In genomic region chr2:138059487-138059886, GRCh38 we compare ENCODE assay signal across 19 cellular contexts.
DNase-seq lines count a peak whose midpoint lies in the region; ATAC-seq, FAIRE-seq and TF ChIP-seq lines count a peak whose summit lies in the region.
"Had no signal": no experiment of that assay in that cellular context is flagged by ENCODE, and none has a peak within 500 bp of the region (broad histone marks: within the 10 kb centered on the region; RNA-seq: fewer than 3 reads in every experiment).

No MANE protein-coding gene starts in this region.

- no peak for TF ChIP-seq CTCF in right atrium auricular region (IDR thresholded peaks at IDR 0.05)
- no peak for TF ChIP-seq CTCF in fibroblast of the aortic adventitia (IDR thresholded peaks at IDR 0.05; ENCODE audit: insufficient read depth, low read length)
- no peak for TF ChIP-seq CTCF in thoracic aorta (IDR thresholded peaks at IDR 0.05)
- TF ChIP-seq CTCF in endothelial cell (IDR thresholded peaks at IDR 0.05; ENCODE audit: unreplicated experiment) = no peak
- TF ChIP-seq CTCF in D721Med (IDR thresholded peaks at IDR 0.05; ENCODE audit: insufficient read depth, missing control alignments) = no peak

- no peak overlapping the region for H3K4me3 Mint-ChIP-seq in endothelial cell (ENCODE audit: unreplicated experiment)
- H3K4me3 Mint-ChIP-seq: activated naive CD4-positive, alpha-beta T cell treated with anti-CD3 and anti-CD28 coated beads, Interleukin-2, amount 10 ng/mL, durations not matched to agents 7 days and 5 days; CD4-positive, CD25-positive, alpha-beta regulatory T cell; HFFc6 had no signal

- peaks cover 0 to 6% of the 10 kb centered on the region in 2 donors for H3K4me1 ChIP-seq in right atrium auricular region
- peaks cover 7% of the 10 kb centered on the region in 2 donors for H3K4me1 ChIP-seq in thoracic aorta (ENCODE audit: control insufficient read depth in 1 of 2, low read depth in 2 of 2)
- H3K4me1 ChIP-seq: left lung, testis had no signal

- H3K9me3 ChIP-seq in right atrium auricular region (peaks cover 0 to 3% of the 10 kb centered on the region in 2 donors), thoracic aorta (no peaks in the 10 kb centered on the region)
- H3K9me3 ChIP-seq: body of pancreas, left lung, testis had no signal

- no peak for FAIRE-seq in D721Med (lab: Jason Lieb, UNC)

- H3K27ac ChIP-seq in right atrium auricular region = no peak overlapping the region
- H3K27ac ChIP-seq in thoracic aorta = no peak overlapping the region
- H3K27ac ChIP-seq: body of pancreas, left lung, testis had no signal

- H3K36me3 ChIP-seq in right atrium auricular region (no peaks in the 10 kb centered on the region), thoracic aorta (no peaks in the 10 kb centered on the region)
- H3K36me3 ChIP-seq: left lung had no signal

- H3K36me3 Mint-ChIP-seq in endothelial cell (ENCODE audit: low read depth, unreplicated experiment) = no peaks in the 10 kb centered on the region
- H3K36me3 Mint-ChIP-seq: activated naive CD4-positive, alpha-beta T cell treated with anti-CD3 and anti-CD28 coated beads, Interleukin-2, amount 10 ng/mL, durations not matched to agents 7 days and 5 days; CD4-positive, CD25-positive, alpha-beta regulatory T cell had no signal

- no peaks in the 10 kb centered on the region for H3K27me3 ChIP-seq in right atrium auricular region
- H3K27me3 ChIP-seq in thoracic aorta (replicated peaks; ENCODE audit: insufficient read depth) = no peaks in the 10 kb centered on the region
- H3K27me3 ChIP-seq: body of pancreas, left lung, testis had no signal

- DNase-seq in Right ventricle myocardium superior = no peak
- DNase-seq in right atrium auricular region (ENCODE audit: low spot score) = no peak
- DNase-seq in amniotic epithelial cell (ENCODE audit: low read depth) = peak; percentile 14
- DNase-seq in fibroblast of the aortic adventitia (ENCODE audit: low read depth) = peak; percentile 62
- no peak for DNase-seq in thoracic aorta (ENCODE audit: low spot score)
- no peak for DNase-seq in endothelial cell (ENCODE audit: low spot score)
- no peak for DNase-seq in D721Med (ENCODE audit: insufficient read length, low spot score)
- DNase-seq in NCI-H524 treated with DMSO at 0.1 percent for 48 hours (lab: John Stamatoyannopoulos, UW) = no peak
- DNase-seq: activated naive CD4-positive, alpha-beta T cell treated with anti-CD3 and anti-CD28 coated beads, Interleukin-2, amount 10 ng/mL, durations not matched to agents 7 days and 5 days; activated T-cell treated with anti-CD3 and anti-CD28 coated beads, Interleukin-2, amount 50 U/mL, for 48 hours; CD4-positive, CD25-positive, alpha-beta regulatory T cell; cortex of kidney; DMS79; HFFc6; NCI-H510A treated with DMSO at 0.1 percent for 48 hours; stimulated activated CD4-positive, alpha-beta T cell treated with anti-CD3 and anti-CD28 coated beads, Interleukin-15, amount 100 ng/mL, for 24 hours had no signal

- no peaks in the 10 kb centered on the region for H3K9me3 Mint-ChIP-seq in endothelial cell (ENCODE audit: unreplicated experiment)
- H3K9me3 Mint-ChIP-seq: activated naive CD4-positive, alpha-beta T cell treated with anti-CD3 and anti-CD28 coated beads, Interleukin-2, amount 10 ng/mL, durations not matched to agents 7 days and 5 days had no signal

- H3K4me3 ChIP-seq in right atrium auricular region (no peak overlapping the region), fibroblast of the aortic adventitia (ENCODE audit: low read depth, low read length) (no peak overlapping the region), thoracic aorta (no peak overlapping the region)
- H3K4me3 ChIP-seq: body of pancreas, left lung, testis had no signal

- ATAC-seq in Right ventricle myocardium superior (ENCODE audit: poor library complexity) (peak; percentile 73), thoracic aorta (ENCODE audit: insufficient number of reproducible peaks, low FRiP score, low read depth) (peak; percentile 36)
- ATAC-seq: left lung had no signal

- no peaks in the 10 kb centered on the region for H3K27me3 Mint-ChIP-seq in endothelial cell (ENCODE audit: unreplicated experiment)
- H3K27me3 Mint-ChIP-seq: activated naive CD4-positive, alpha-beta T cell treated with anti-CD3 and anti-CD28 coated beads, Interleukin-2, amount 10 ng/mL, durations not matched to agents 7 days and 5 days; CD4-positive, CD25-positive, alpha-beta regulatory T cell had no signal

- no peaks in the 10 kb centered on the region for H3K4me1 Mint-ChIP-seq in endothelial cell (ENCODE audit: unreplicated experiment)
- H3K4me1 Mint-ChIP-seq: activated naive CD4-positive, alpha-beta T cell treated with anti-CD3 and anti-CD28 coated beads, Interleukin-2, amount 10 ng/mL, durations not matched to agents 7 days and 5 days; CD4-positive, CD25-positive, alpha-beta regulatory T cell had no signal

- intact Hi-C loops in Right ventricle myocardium superior (cut with DNase I) = no loop called here

- H3K27ac Mint-ChIP-seq in endothelial cell (ENCODE audit: unreplicated experiment) = no peak overlapping the region
- H3K27ac Mint-ChIP-seq: activated naive CD4-positive, alpha-beta T cell treated with anti-CD3 and anti-CD28 coated beads, Interleukin-2, amount 10 ng/mL, durations not matched to agents 7 days and 5 days; CD4-positive, CD25-positive, alpha-beta regulatory T cell; HFFc6 had no signal

Comparison
In these comparisons a context has a peak if more than half of its experiments do, and no peak if none do; other contexts are left out.
1. DNase-seq: peak in amniotic epithelial cell (single experiment) and fibroblast of the aortic adventitia (single experiment); none in Right ventricle myocardium superior (single experiment), right atrium auricular region (single experiment), thoracic aorta (single experiment), endothelial cell (single experiment), D721Med (single experiment) and NCI-H524 treated with DMSO at 0.1 percent for 48 hours (single experiment).